ENCODE assay signal across 8 cellular contexts in the genomic region with DNA sequence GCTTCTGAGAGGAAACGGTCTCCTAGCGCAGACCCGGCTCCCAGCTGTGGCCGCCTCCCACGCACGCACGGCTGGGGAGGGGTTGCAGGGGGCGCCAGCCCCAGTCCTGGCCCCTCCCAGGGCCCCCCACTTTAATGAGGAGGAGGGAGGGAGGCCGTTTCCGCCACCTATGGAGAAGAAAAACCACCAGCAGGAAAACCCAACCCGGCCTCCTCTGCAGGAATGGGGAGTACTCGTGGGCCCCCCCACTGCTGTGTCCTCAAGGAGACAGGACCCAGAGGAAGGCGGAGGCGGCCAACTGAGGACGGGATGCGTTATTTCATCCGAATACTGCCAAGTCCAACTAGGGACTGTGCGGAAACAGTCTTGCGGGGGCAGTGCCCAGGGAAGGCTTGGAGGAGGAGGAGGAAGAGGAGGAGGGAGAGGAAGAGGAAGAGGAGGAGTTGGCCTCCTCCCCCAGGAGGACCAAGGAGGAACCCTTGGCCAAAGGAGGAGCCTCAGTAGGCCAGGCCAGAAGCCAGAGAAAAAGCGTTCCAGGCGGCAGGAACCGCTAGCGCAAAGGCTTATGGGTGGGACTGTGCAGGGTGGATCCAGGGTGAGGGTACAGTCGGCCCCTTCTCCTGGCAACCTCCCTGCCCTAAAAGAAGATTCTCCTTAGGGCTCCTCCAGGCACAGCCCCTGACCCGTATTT. TPM values are rescaled to one million over a fixed set of nuclear protein-coding genes. Genes with fewer than 3 reads are reported as not detected.
DNase-seq lines count a peak whose midpoint lies in the region; ATAC-seq, FAIRE-seq and TF ChIP-seq lines count a peak whose summit lies in the region.

No MANE protein-coding gene starts in this region.

- 30 to 33% methylated on average over 25 of the region's 25 CpGs for WGBS in esophagus, 2 donors

- H3K4me1 ChIP-seq in SJCRH30 (peaks cover 20% of the 10 kb centered on the region), esophagus (ENCODE audit: control insufficient read depth in 2 of 2, insufficient read depth in 2 of 2, low read length in 1 of 2) (peaks cover 5 to 30% of the 10 kb centered on the region in 2 donors)

- TF ChIP-seq CTCF in neural cell (IDR thresholded peaks at IDR 0.05; ENCODE audit: poor library complexity, severe bottlenecking) = no peak

- H3K27ac ChIP-seq in SJCRH30 = no peak overlapping the region
- peak overlapping the region; percentile 84 to 88 for H3K27ac ChIP-seq in esophagus (ENCODE audit: low read depth in 2 of 2, low read length in 1 of 2)
- no peak overlapping the region for H3K27ac ChIP-seq in neural cell (ENCODE audit: low read length)

- H3K9ac ChIP-seq in neural cell (ENCODE audit: low read length) = peak overlapping the region; percentile 29

- H4K20me1 ChIP-seq in neural cell (ENCODE audit: insufficient read depth) = no peaks in the 10 kb centered on the region

- no peaks in the 10 kb centered on the region for H3K9me3 ChIP-seq in SJCRH30 (replicated peaks)
- H3K9me3 ChIP-seq in esophagus (ENCODE audit: control insufficient read depth in 2 of 2, insufficient read depth in 1 of 2, low read depth in 1 of 2, low read length in 1 of 2) = no peaks in the 10 kb centered on the region
- no peaks in the 10 kb centered on the region for H3K9me3 ChIP-seq in neural cell (ENCODE audit: low read length)

- H3K27me3 ChIP-seq in SJCRH30 (no peaks in the 10 kb centered on the region), esophagus (ENCODE audit: control insufficient read depth in 1 of 2, insufficient read depth in 2 of 2, low read length in 2 of 2) (no peaks in the 10 kb centered on the region), neural cell (ENCODE audit: insufficient read depth, low read depth, low read length) (no peaks in the 10 kb centered on the region)

- H3F3A ChIP-seq in neural cell (ENCODE audit: insufficient read depth, low read length, poor library complexity, severe bottlenecking) = peaks cover 3% of the 10 kb centered on the region

- no peak overlapping the region for H2AFZ ChIP-seq in neural cell (ENCODE audit: low read depth, low read length)

- TF ChIP-seq RAD21 in neural cell (conservative IDR thresholded peaks at IDR 0.05) = no peak

- no peaks in the 10 kb centered on the region for H3K9me2 ChIP-seq in neural cell (ENCODE audit: insufficient read depth, low read length)

- peaks cover 6% of the 10 kb centered on the region for H3K79me2 ChIP-seq in neural cell (replicated peaks; ENCODE audit: insufficient read depth, low read length)

- H3K36me3 ChIP-seq in SJCRH30 (no peaks in the 10 kb centered on the region), esophagus (ENCODE audit: control insufficient read depth in 2 of 2, insufficient read depth in 2 of 2, low read length in 1 of 2) (no peaks in the 10 kb centered on the region), neural cell (ENCODE audit: insufficient read depth, low read length) (no peaks in the 10 kb centered on the region)

- DNase-seq in H54 (ENCODE audit: insufficient read length, low spot score) = no peak
- peak; percentile 48 to 60 for DNase-seq in SJCRH30
- no peak for DNase-seq in LoVo (ENCODE audit: low spot score)
- DNase-seq in activated CD4-positive, alpha-beta T cell treated with anti-CD3 and anti-CD28 coated beads, Interleukin-2, amount 50 U/mL, for 1 hour = no peak

- TF ChIP-seq POLR2A in H54 (IDR thresholded peaks at IDR 0.05; ENCODE audit: low read depth, low read length) = peak; percentile 71

- FAIRE-seq in H54 (lab: Jason Lieb, UNC) = no peak

- no peak overlapping the region for H3K4me2 ChIP-seq in neural cell (ENCODE audit: low read length)

- TF ChIP-seq EP300 in neural cell (conservative IDR thresholded peaks at IDR 0.05; ENCODE audit: poor library complexity, severe bottlenecking) = no peak

- H3K4me3 ChIP-seq in SJCRH30 (peak overlapping the region; percentile 31), esophagus (ENCODE audit: low read depth in 1 of 2, low read length in 2 of 2) (no peak overlapping the region), neural cell (ENCODE audit: low read length) (no peak overlapping the region)

- no peak for ATAC-seq in GM18861 (IDR thresholded peaks at IDR 0.05; ENCODE audit: unreplicated experiment)
- ATAC-seq in GM19351 (IDR thresholded peaks at IDR 0.05; ENCODE audit: unreplicated experiment) = no peak

TF ChIP-seq in neural cell, 6 proteins besides CTCF, POLR2A, EP300 and RAD21:
- TF ChIP-seq TAF1 (IDR thresholded peaks at IDR 0.05; ENCODE audit: low read depth) (no peak), MXI1 (conservative IDR thresholded peaks at IDR 0.05; ENCODE audit: poor library complexity, severe bottlenecking) (no peak), SMC3 (conservative IDR thresholded peaks at IDR 0.05; ENCODE audit: poor library complexity) (no peak), EZH2 (IDR thresholded peaks at IDR 0.05; ENCODE audit: borderline replicate concordance, insufficient read depth, low read length, poor library complexity, severe bottlenecking) (no peak)
- TF ChIP-seq, protein P1, sequence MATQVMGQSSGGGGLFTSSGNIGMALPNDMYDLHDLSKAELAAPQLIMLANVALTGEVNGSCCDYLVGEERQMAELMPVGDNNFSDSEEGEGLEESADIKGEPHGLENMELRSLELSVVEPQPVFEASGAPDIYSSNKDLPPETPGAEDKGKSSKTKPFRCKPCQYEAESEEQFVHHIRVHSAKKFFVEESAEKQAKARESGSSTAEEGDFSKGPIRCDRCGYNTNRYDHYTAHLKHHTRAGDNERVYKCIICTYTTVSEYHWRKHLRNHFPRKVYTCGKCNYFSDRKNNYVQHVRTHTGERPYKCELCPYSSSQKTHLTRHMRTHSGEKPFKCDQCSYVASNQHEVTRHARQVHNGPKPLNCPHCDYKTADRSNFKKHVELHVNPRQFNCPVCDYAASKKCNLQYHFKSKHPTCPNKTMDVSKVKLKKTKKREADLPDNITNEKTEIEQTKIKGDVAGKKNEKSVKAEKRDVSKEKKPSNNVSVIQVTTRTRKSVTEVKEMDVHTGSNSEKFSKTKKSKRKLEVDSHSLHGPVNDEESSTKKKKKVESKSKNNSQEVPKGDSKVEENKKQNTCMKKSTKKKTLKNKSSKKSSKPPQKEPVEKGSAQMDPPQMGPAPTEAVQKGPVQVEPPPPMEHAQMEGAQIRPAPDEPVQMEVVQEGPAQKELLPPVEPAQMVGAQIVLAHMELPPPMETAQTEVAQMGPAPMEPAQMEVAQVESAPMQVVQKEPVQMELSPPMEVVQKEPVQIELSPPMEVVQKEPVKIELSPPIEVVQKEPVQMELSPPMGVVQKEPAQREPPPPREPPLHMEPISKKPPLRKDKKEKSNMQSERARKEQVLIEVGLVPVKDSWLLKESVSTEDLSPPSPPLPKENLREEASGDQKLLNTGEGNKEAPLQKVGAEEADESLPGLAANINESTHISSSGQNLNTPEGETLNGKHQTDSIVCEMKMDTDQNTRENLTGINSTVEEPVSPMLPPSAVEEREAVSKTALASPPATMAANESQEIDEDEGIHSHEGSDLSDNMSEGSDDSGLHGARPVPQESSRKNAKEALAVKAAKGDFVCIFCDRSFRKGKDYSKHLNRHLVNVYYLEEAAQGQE (IDR thresholded peaks at IDR 0.05; ENCODE audit: borderline replicate concordance) = no peak

RNA-seq across cellular contexts. Expression of gene SSBP4, which starts 3.9 kb away (rescaled TPM):
- 63.0 and 73.0 TPM in 2 replicates for total RNA-seq in SJCRH30 (2014; rRNA removed; shearing (Covaris generic))
- polyA plus RNA-seq in esophagus (10 to 100 TPM; 25.4 to 25.9 TPM), neural cell (148 and 166 TPM in 2 replicates)
- 75.0 and 80.3 TPM in 2 replicates for polyA minus RNA-seq in neural cell

RNA-seq across cellular contexts. Expression of gene LRRC25, which starts 17.9 kb away (rescaled TPM):
- not detected in 2 replicates for total RNA-seq in SJCRH30 (2014; rRNA removed; shearing (Covaris generic))
- polyA plus RNA-seq in esophagus = under 1 TPM; 0.55 to 0.66 TPM
- not detected in 2 replicates for polyA plus RNA-seq in neural cell
- polyA minus RNA-seq in neural cell = not detected in 2 replicates

RNA-seq across cellular contexts. Expression of gene ISYNA1, which starts 22.6 kb away (rescaled TPM):
- 7.4 and 7.5 TPM in 2 replicates for total RNA-seq in SJCRH30 (2014; rRNA removed; shearing (Covaris generic))
- polyA plus RNA-seq in esophagus = 10 to 100 TPM; 17.5 to 42.7 TPM
- polyA plus RNA-seq in neural cell = 123 and 164 TPM in 2 replicates
- polyA minus RNA-seq in neural cell = 47.0 and 53.0 TPM in 2 replicates

RNA-seq across cellular contexts. Expression of gene GDF15, which starts 29.4 kb away (rescaled TPM):
- 17.5 and 27.1 TPM in 2 replicates for total RNA-seq in SJCRH30 (2014; rRNA removed; shearing (Covaris generic))
- polyA plus RNA-seq in esophagus (1 to 10 TPM in 1 of 2 donors, under 1 TPM in 1; 0.24 to 2.8 TPM), neural cell (1.6 TPM in 1 of 2 replicates, not detected in the other)
- polyA minus RNA-seq in neural cell = not detected in 2 replicates

Comparison
In these comparisons a context has a peak if more than half of its experiments do, and no peak if none do; other contexts are left out.
1. DNase-seq: peak in SJCRH30 (2 of 2); none in H54 (single experiment), LoVo (single experiment) and activated CD4-positive, alpha-beta T cell treated with anti-CD3 and anti-CD28 coated beads, Interleukin-2, amount 50 U/mL, for 1 hour (single experiment).
2. H3K27ac ChIP-seq: peak in esophagus (2 of 2); none in SJCRH30 (single experiment) and neural cell (single experiment).